In the genomic region with DNA sequence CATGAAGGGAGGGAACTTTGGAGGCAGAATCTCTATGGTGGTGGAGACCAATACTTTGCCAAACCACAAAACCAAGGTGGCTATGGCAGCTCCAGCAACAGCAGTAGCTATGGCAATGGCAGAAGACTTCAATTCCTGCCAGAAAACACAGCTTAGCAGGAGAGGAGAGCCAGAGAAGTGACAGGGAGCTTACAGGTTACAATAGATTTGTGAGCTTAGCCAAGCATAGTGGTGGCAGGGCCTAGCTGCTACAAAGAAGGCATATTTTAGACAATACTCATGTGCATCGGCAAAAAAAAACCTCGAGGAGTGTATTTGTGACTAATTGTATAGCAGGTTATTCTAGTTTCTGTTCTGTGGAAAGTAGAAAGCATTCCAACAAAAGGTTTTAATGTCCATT, we compare ENCODE assay signal across 18 cellular contexts. TPM values are rescaled to one million over a fixed set of nuclear protein-coding genes. Genes with fewer than 3 reads are reported as not detected.
"Had no signal": no experiment of that assay in that cellular context is flagged by ENCODE, and none has a peak within 500 bp of the region (broad histone marks: within the 10 kb centered on the region; RNA-seq: fewer than 3 reads in every experiment).

No MANE protein-coding gene starts in this region.

- H3K36me3 Mint-ChIP-seq: neural progenitor cell; stimulated activated memory B cell treated with anti-CD40 and anti-IgM and Interleukin-4, amounts not matched to agents 10 μg/mL and 1 μg/mL and 100 μg/mL, for 72 hours had no signal

- H3K4me2 ChIP-seq: neural progenitor cell, SK-N-SH had no signal

- H3K27me3 Mint-ChIP-seq: activated T-helper 17 cell treated with anti-CD3 and anti-CD28 coated beads, Interleukin-2, amount 50 U/mL, for 72 hours had no signal

- H3K4me3 ChIP-seq: heart left ventricle, neural progenitor cell, ovary, sigmoid colon, tibial artery had no signal

- H3K9ac ChIP-seq: neural progenitor cell, SK-N-SH had no signal

- H3K4me1 ChIP-seq: neural progenitor cell, sigmoid colon, tibial artery had no signal

- H3K4me3 Mint-ChIP-seq: activated T-helper 17 cell treated with anti-CD3 and anti-CD28 coated beads, Interleukin-2, amount 50 U/mL, for 72 hours; naive B cell; neural progenitor cell; stimulated activated memory B cell treated with anti-CD40 and anti-IgM and Interleukin-4, amounts not matched to agents 10 μg/mL and 1 μg/mL and 100 μg/mL, for 72 hours had no signal

- H3K27me3 ChIP-seq: neural progenitor cell, ovary, sigmoid colon had no signal

- H3K36me3 ChIP-seq: heart left ventricle, neural progenitor cell, ovary, sigmoid colon, tibial artery had no signal

- H3K4me1 Mint-ChIP-seq: naive B cell, neural progenitor cell had no signal

- H3K27ac Mint-ChIP-seq: activated T-helper 17 cell treated with anti-CD3 and anti-CD28 coated beads, Interleukin-2, amount 50 U/mL, for 72 hours; naive B cell; neural progenitor cell; stimulated activated memory B cell treated with anti-CD40 and anti-IgM and Interleukin-4, amounts not matched to agents 10 μg/mL and 1 μg/mL and 100 μg/mL, for 72 hours had no signal

- DNase-seq: activated CD4-positive, alpha-beta T cell treated with anti-CD3 and anti-CD28 coated beads, Interleukin-2, amount 50 U/mL, for 48 hours; activated CD4-positive, CD25-positive, alpha-beta regulatory T cell treated with anti-CD3 and anti-CD28 coated beads, Interleukin-2, amount 50 U/mL, for 72 hours; activated naive CD4-positive, alpha-beta T cell treated with anti-CD3 and anti-CD28 coated beads, Interleukin-2, amount 50 U/mL, for 16 hours; caudate nucleus; foreskin melanocyte; heart left ventricle; naive B cell; ovary; sigmoid colon; SK-N-SH; stimulated activated CD4-positive, alpha-beta T cell treated with anti-CD3 and anti-CD28 coated beads, Interleukin-12 subunit alpha, Interleukin-12 subunit beta, amount 100 ng/mL, for 4 hours; stimulated activated CD4-positive, alpha-beta T cell treated with anti-CD3 and anti-CD28 coated beads, Interleukin-2, amount 100 ng/mL, for 24 hours; tibial artery had no signal

- H3K9me3 ChIP-seq: ovary, sigmoid colon, SK-N-SH had no signal

- H3K27ac ChIP-seq: heart left ventricle, neural progenitor cell, ovary, sigmoid colon, tibial artery had no signal

RNA-seq across cellular contexts. Expression of gene CSTA, which starts 6.4 kb away (rescaled TPM):
- total RNA-seq: activated T-helper 17 cell treated with anti-CD3 and anti-CD28 coated beads, Interleukin-2, amount 50 U/mL, for 72 hours; lung microvascular endothelial cell; T-helper 1 cell treated with Interleukin-12 subunit alpha and Interleukin-12 subunit beta and Interleukin-4 antibody, amounts not matched to agents 30 ng/mL and 1 ng/mL, for 36 hours had no signal
- polyA plus RNA-seq: SK-N-SH had no signal
